8 cellular contexts compared by ENCODE assay signal in the genomic region with DNA sequence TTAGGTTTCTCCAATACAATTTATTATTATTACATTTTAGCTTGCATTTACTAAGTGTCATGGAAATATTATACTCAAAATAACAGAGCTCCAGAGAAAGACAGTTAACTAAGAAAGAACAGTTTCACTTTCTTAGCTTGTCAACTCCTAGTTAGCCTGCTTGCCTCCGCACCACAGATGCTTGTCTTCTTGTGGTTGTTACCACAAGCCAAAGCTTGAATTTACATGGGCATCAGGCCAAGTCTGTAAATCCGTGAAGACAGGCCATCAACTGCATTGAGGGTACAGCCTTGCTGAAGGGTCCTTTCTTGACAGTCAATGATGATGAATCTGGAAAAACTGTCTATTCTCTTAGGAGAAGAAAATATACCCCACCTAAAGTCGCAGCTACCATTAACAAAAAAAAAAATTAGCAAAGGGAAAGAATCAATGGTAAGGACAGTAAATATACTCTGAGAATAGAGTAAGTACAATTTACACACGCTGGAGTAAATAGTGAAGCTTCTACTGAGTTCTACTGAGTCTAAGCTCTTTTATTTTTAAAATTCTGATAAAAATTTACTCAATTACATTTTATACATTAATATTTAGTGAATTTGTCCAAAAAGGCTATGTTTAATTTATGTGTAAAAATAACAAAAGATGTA. TPM values are rescaled to one million over a fixed set of nuclear protein-coding genes. Genes with fewer than 3 reads are reported as not detected.
DNase-seq lines count a peak whose midpoint lies in the region; ATAC-seq and TF ChIP-seq lines count a peak whose summit lies in the region.

No MANE protein-coding gene starts in this region.

- H3K27ac Mint-ChIP-seq in activated CD4-positive, alpha-beta memory T cell treated with anti-CD3 and anti-CD28 coated beads for 36 hours: no peak overlapping the region
- H3K27ac Mint-ChIP-seq in stimulated activated effector memory CD8-positive, alpha-beta T cell treated with anti-CD3 and anti-CD28 coated beads, Interleukin-12 subunit alpha, Interleukin-12 subunit beta, amount 100 ng/mL, for 72 hours: no peak overlapping the region

- no CpG with 5 or more reads among the region's 4 CpGs for WGBS in trophoblast cell (ENCODE audit: extremely low coverage, insufficient coverage, insufficient read length)

- no peak overlapping the region for H3K4me2 ChIP-seq in trophoblast cell (ENCODE audit: low read length)

- H3K4ac ChIP-seq in trophoblast cell (ENCODE audit: low read depth, low read length): no peak overlapping the region

- H3K4me1 ChIP-seq in trophoblast cell (ENCODE audit: control insufficient read depth in 1 of 2, insufficient read depth in 2 of 2, low read length in 2 of 2): no peaks in the 10 kb centered on the region

- H3K18ac ChIP-seq in trophoblast cell (ENCODE audit: low read length): no peak overlapping the region

- no peaks in the 10 kb centered on the region for H3K9me3 ChIP-seq in trophoblast cell (ENCODE audit: insufficient read depth, low read depth, low read length)

- no peak overlapping the region for H3K4me3 Mint-ChIP-seq in activated CD4-positive, alpha-beta memory T cell treated with anti-CD3 and anti-CD28 coated beads for 36 hours
- H3K4me3 Mint-ChIP-seq in stimulated activated effector memory CD8-positive, alpha-beta T cell treated with anti-CD3 and anti-CD28 coated beads, Interleukin-12 subunit alpha, Interleukin-12 subunit beta, amount 100 ng/mL, for 72 hours: no peak overlapping the region

- H3K9me3 Mint-ChIP-seq in activated CD4-positive, alpha-beta memory T cell treated with anti-CD3 and anti-CD28 coated beads for 36 hours: no peaks in the 10 kb centered on the region
- H3K9me3 Mint-ChIP-seq in stimulated activated effector memory CD8-positive, alpha-beta T cell treated with anti-CD3 and anti-CD28 coated beads, Interleukin-12 subunit alpha, Interleukin-12 subunit beta, amount 100 ng/mL, for 72 hours: no peaks in the 10 kb centered on the region

- no peak overlapping the region for H4K8ac ChIP-seq in trophoblast cell (ENCODE audit: low read depth, low read length)

- no peak overlapping the region for H4K12ac ChIP-seq in trophoblast cell (ENCODE audit: low read depth, low read length)

- H2BK12ac ChIP-seq in trophoblast cell (ENCODE audit: low read length): no peak overlapping the region

- H3K14ac ChIP-seq in trophoblast cell (ENCODE audit: low read length): no peak overlapping the region

- no peak overlapping the region for H3K9ac ChIP-seq in trophoblast cell (ENCODE audit: low read length)

- H3K27ac ChIP-seq in trophoblast cell (ENCODE audit: low read depth, low read length): no peak overlapping the region

- ATAC-seq in GM18498 (IDR thresholded peaks at IDR 0.05; ENCODE audit: unreplicated experiment): peak; percentile 94
- peak; percentile 82 for ATAC-seq in HG02571 (IDR thresholded peaks at IDR 0.05; ENCODE audit: unreplicated experiment)
- peak; percentile 88 for ATAC-seq in stimulated activated effector memory CD8-positive, alpha-beta T cell treated with anti-CD3 and anti-CD28 coated beads, Interleukin-12 subunit alpha, Interleukin-12 subunit beta, amount 100 ng/mL, for 72 hours

- peaks cover 9 to 13% of the 10 kb centered on the region in 2 experiments for H3K36me3 ChIP-seq in trophoblast cell (ENCODE audit: control insufficient read depth in 1 of 2, insufficient read depth in 2 of 2, low read length in 2 of 2)

- peaks cover 8% of the 10 kb centered on the region for H3K36me3 Mint-ChIP-seq in activated CD4-positive, alpha-beta memory T cell treated with anti-CD3 and anti-CD28 coated beads for 36 hours
- peaks cover 47% of the 10 kb centered on the region for H3K36me3 Mint-ChIP-seq in stimulated activated effector memory CD8-positive, alpha-beta T cell treated with anti-CD3 and anti-CD28 coated beads, Interleukin-12 subunit alpha, Interleukin-12 subunit beta, amount 100 ng/mL, for 72 hours

- H3K27me3 Mint-ChIP-seq in activated CD4-positive, alpha-beta memory T cell treated with anti-CD3 and anti-CD28 coated beads for 36 hours: no peaks in the 10 kb centered on the region

- peaks cover 13% of the 10 kb centered on the region for H3K4me1 Mint-ChIP-seq in activated CD4-positive, alpha-beta memory T cell treated with anti-CD3 and anti-CD28 coated beads for 36 hours (ENCODE audit: low read depth)
- H3K4me1 Mint-ChIP-seq in stimulated activated effector memory CD8-positive, alpha-beta T cell treated with anti-CD3 and anti-CD28 coated beads, Interleukin-12 subunit alpha, Interleukin-12 subunit beta, amount 100 ng/mL, for 72 hours: peaks cover 15% of the 10 kb centered on the region

- H4K91ac ChIP-seq in trophoblast cell (ENCODE audit: low read depth, low read length): no peak overlapping the region

- no peak overlapping the region for H2BK120ac ChIP-seq in trophoblast cell (ENCODE audit: insufficient read depth, low read length, poor library complexity)

- no peak overlapping the region for H3K4me3 ChIP-seq in fibroblast of the aortic adventitia (ENCODE audit: low read depth, low read length)
- H3K4me3 ChIP-seq in trophoblast cell (ENCODE audit: low read depth, low read length): no peak overlapping the region

- no peaks in the 10 kb centered on the region for H3K27me3 ChIP-seq in trophoblast cell (ENCODE audit: insufficient read depth, low read length)

- H2BK5ac ChIP-seq in trophoblast cell (ENCODE audit: low read depth, low read length, poor library complexity): no peak overlapping the region

- intact Hi-C loops in activated CD4-positive, alpha-beta memory T cell treated with anti-CD3 and anti-CD28 coated beads for 36 hours (cut with micrococcal nuclease): loop anchor here (1.0 to 2.0 kb wide), 2 partner anchors 16 to 34 kb away; partner anchors contain the start of genes DENND5A and TMEM41B

- TF ChIP-seq CTCF in fibroblast of the aortic adventitia (IDR thresholded peaks at IDR 0.05; ENCODE audit: insufficient read depth, low read length): no peak

- no peak overlapping the region for H2AFZ ChIP-seq in trophoblast cell (ENCODE audit: insufficient read depth, low read length, poor library complexity)

- no peak overlapping the region for H2AK5ac ChIP-seq in trophoblast cell (ENCODE audit: low read length)

- H3K79me2 ChIP-seq in trophoblast cell (ENCODE audit: control insufficient read depth, insufficient read depth, low read length, poor library complexity): no peaks in the 10 kb centered on the region

- CTCF ChIA-PET in activated CD4-positive, alpha-beta memory T cell treated with anti-CD3 and anti-CD28 coated beads for 36 hours (lab: Charles Lee): interaction anchor here (0.7 to 1.7 kb wide), 6 partner anchors 114 to 1027 kb away, joined by 3 to 9 read pairs (median 4); no protein-coding TSS in a partner anchor

- no peak overlapping the region for H3K23ac ChIP-seq in trophoblast cell (ENCODE audit: low read length)

- DNase-seq in NCI-H1105 (lab: John Stamatoyannopoulos, UW) (peak; percentile 40), fibroblast of the aortic adventitia (ENCODE audit: low read depth) (peak; percentile 15), trophoblast cell (no peak), cortex of kidney (lab: John Stamatoyannopoulos, UW) (no peak)
- peak; percentile 69 for DNase-seq in activated CD4-positive, alpha-beta memory T cell treated with anti-CD3 and anti-CD28 coated beads for 36 hours
- peak; percentile 10 to 58 for DNase-seq in stimulated activated effector memory CD8-positive, alpha-beta T cell treated with anti-CD3 and anti-CD28 coated beads, Interleukin-12 subunit alpha, Interleukin-12 subunit beta, amount 100 ng/mL, for 72 hours (ENCODE audit: low spot score in 2 of 2)

- H3K79me1 ChIP-seq in trophoblast cell (ENCODE audit: low read length): no peaks in the 10 kb centered on the region

- POLR2A ChIA-PET in activated CD4-positive, alpha-beta memory T cell treated with anti-CD3 and anti-CD28 coated beads for 36 hours (lab: Charles Lee): interaction anchor here (0.5 to 1.8 kb wide), 8 partner anchors 11 to 280 kb away, joined by 3 to 5 read pairs (median 3); partner anchors contain the start of genes DENND5A and ZNF143

RNA-seq across cellular contexts. Expression of gene DENND5A, which starts 15.6 kb away (rescaled TPM):
- 10 to 100 TPM; 41.3 to 41.9 TPM for total RNA-seq in activated CD4-positive, alpha-beta memory T cell treated with anti-CD3 and anti-CD28 coated beads for 36 hours
- total RNA-seq in fibroblast of the aortic adventitia (ENCODE audit: low replicate concordance): 75.8 and 105 TPM in 2 replicates
- 57.3 and 58.2 TPM in 2 replicates for polyA plus RNA-seq in trophoblast cell (2013)

RNA-seq across cellular contexts. Expression of gene TMEM41B, which starts 33.6 kb away (rescaled TPM):
- total RNA-seq in activated CD4-positive, alpha-beta memory T cell treated with anti-CD3 and anti-CD28 coated beads for 36 hours: 10 to 100 TPM; 33.6 to 36.1 TPM
- 26.8 and 37.8 TPM in 2 replicates for total RNA-seq in fibroblast of the aortic adventitia (ENCODE audit: low replicate concordance)
- 67.0 and 71.4 TPM in 2 replicates for polyA plus RNA-seq in trophoblast cell (2013)

Comparison
In these comparisons a context has a peak if more than half of its experiments do, and no peak if none do; other contexts are left out.
1. DNase-seq: peak in NCI-H1105 (single experiment), activated CD4-positive, alpha-beta memory T cell treated with anti-CD3 and anti-CD28 coated beads for 36 hours (single experiment), fibroblast of the aortic adventitia (single experiment) and stimulated activated effector memory CD8-positive, alpha-beta T cell treated with anti-CD3 and anti-CD28 coated beads, Interleukin-12 subunit alpha, Interleukin-12 subunit beta, amount 100 ng/mL, for 72 hours (2 of 2); none in trophoblast cell (0 of 2) and cortex of kidney (single experiment).
2. Peak in every context shown above with its lines, with median percentiles within 50 percentile points of each other: ATAC-seq.